In the genomic region with DNA sequence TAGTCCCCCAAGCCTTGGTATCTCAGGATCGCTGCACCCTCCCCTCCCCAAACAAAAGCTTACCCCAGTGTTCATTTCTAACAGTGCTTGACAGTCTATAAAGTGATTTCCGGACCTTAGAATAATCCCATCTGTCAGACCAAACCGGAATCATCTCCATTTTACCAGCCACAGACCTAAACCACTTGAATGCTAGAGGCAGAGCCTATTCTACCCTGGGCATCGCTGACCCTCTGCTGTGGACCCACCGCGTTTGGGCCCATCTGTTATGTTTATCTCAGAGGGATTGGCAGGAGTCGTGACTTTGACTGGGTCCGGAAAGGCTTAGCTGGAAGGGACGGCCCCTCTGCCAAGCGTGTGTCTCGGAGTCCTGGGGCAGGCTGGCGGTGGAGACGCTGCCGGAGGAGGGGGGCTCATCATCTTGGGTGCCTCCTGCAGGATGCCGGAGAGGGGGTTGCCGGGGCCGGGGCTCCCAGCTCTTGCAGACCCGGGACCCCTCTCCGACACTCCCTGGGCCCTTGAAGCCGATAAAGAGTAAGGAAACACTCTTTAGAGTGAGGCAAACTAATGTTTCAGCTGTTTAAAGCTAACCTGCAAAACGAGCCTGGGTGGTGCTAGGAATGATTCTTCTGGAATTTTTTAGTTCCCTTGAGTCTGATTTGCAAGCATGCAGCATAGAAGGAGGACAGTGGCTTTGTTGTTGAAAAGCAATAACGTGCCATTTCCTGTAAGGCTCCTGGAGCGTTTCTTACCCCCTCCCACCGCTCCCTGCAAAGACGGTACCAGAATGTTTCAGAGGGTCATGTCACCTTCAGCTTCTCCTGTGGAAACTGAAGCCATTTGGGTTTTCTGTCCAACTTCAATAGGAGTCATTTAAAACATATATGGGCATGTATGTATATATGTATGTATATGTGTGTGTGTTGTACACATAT, we compare ENCODE assay signal across 8 cellular contexts. TPM values are rescaled to one million over a fixed set of nuclear protein-coding genes. Genes with fewer than 3 reads are reported as not detected.
DNase-seq lines count a peak whose midpoint lies in the region; ATAC-seq and TF ChIP-seq lines count a peak whose summit lies in the region.

No MANE protein-coding gene starts in this region.

- peaks cover 2% of the 10 kb centered on the region for H3K36me3 Mint-ChIP-seq in osteocyte (ENCODE audit: unreplicated experiment)

- H3K4me3 Mint-ChIP-seq in osteocyte (ENCODE audit: unreplicated experiment), result peak overlapping the region; percentile 78

- BruUV-seq in HCT116 (replicated peaks; lab: Mats Ljungman, UMichigan), result TSS peak; percentile 36

- H2AFZ ChIP-seq in HCT116 (ENCODE audit: low read depth, low read length, poor library complexity, severe bottlenecking), result no peak overlapping the region

- ATAC-seq in HCT116, result no peak
- ATAC-seq in HG03469 (IDR thresholded peaks at IDR 0.05; ENCODE audit: unreplicated experiment), result no peak
- no peak for ATAC-seq in GM19324 (IDR thresholded peaks at IDR 0.05; ENCODE audit: low FRiP score, unreplicated experiment)
- no peak for ATAC-seq in HG03439 (IDR thresholded peaks at IDR 0.05; ENCODE audit: unreplicated experiment)

- no peaks in the 10 kb centered on the region for H3K9me3 ChIP-seq in HCT116 (ENCODE audit: control insufficient read depth in 1 of 2, insufficient read depth in 1 of 2, low read depth in 1 of 2, low read length in 2 of 2)
- no peaks in the 10 kb centered on the region for H3K9me3 ChIP-seq in esophagus squamous epithelium

- 1 to 5% methylated on average over 9 to 10 of the region's 25 CpGs for WGBS in esophagus squamous epithelium, 2 donors

- no peaks in the 10 kb centered on the region for H3K36me3 ChIP-seq in HCT116 (ENCODE audit: control insufficient read depth in 1 of 2, insufficient read depth in 2 of 2, low read length in 2 of 2)
- no peaks in the 10 kb centered on the region for H3K36me3 ChIP-seq in esophagus squamous epithelium

- H3K4me2 ChIP-seq in HCT116 (ENCODE audit: low read length), result peak overlapping the region; percentile 85

- RAD21 ChIA-PET in HCT116 (lab: Charles Lee; ENCODE audit: low non-redundant PET in 1 of 2, low total read pairs in 2 of 2, uncharacterized antibody in 2 of 2, unreplicated experiment in 2 of 2), result interaction anchor here in 1 of 2 experiments (0.6 kb wide), 1 partner anchor 702 kb away, joined by 3 read pairs; no protein-coding TSS in a partner anchor

- POLR2A ChIA-PET in HCT116 (lab: Charles Lee), result no interaction called here

- H3K27ac Mint-ChIP-seq in osteocyte (ENCODE audit: unreplicated experiment), result peak overlapping the region; percentile 35

- H3K9ac ChIP-seq in HCT116 (ENCODE audit: low read length), result no peak overlapping the region

- no peak overlapping the region for H3K27ac ChIP-seq in HCT116 (ENCODE audit: low read depth, low read length)
- peak overlapping the region; percentile 26 to 94 (median 82) for H3K27ac ChIP-seq in esophagus squamous epithelium

- TF ChIP-seq CTCF in HCT116 (IDR thresholded peaks at IDR 0.05 in 2 of 3, conservative IDR thresholded peaks at IDR 0.05 in 1 of 3; ENCODE audit: borderline replicate concordance in 1 of 3, insufficient read depth in 1 of 3, low read depth in 2 of 3, low read length in 2 of 3) (no peak), esophagus squamous epithelium (IDR thresholded peaks at IDR 0.05) (no peak), osteocyte (IDR thresholded peaks at IDR 0.05) (no peak)

- H3K27me3 Mint-ChIP-seq in osteocyte (ENCODE audit: unreplicated experiment), result no peaks in the 10 kb centered on the region

- DNase-seq in AG08396 (ENCODE audit: low spot score), result peak; percentile 36
- no peak for DNase-seq in HCT116 (ENCODE audit: low read depth, low spot score)
- DNase-seq in activated CD4-positive, alpha-beta T cell treated with anti-CD3 and anti-CD28 coated beads, Interleukin-2, amount 50 U/mL, for 1 hour, result peak; percentile 5
- no peak for DNase-seq in esophagus squamous epithelium (lab: John Stamatoyannopoulos, UW)
- DNase-seq in osteocyte (ENCODE audit: extremely low spot score, unreplicated experiment), result no peak

- CTCF ChIA-PET in HCT116 (lab: Charles Lee), result no interaction called here

- peak overlapping the region; percentile 64 to 66 for H3K4me3 ChIP-seq in HCT116 (replicated peaks in 1 of 2; ENCODE audit: low read depth in 1 of 2, low read length in 2 of 2)
- H3K4me3 ChIP-seq in esophagus squamous epithelium, result peak overlapping the region; percentile 59 to 93 (median 76)

- no peaks in the 10 kb centered on the region for H3K9me3 Mint-ChIP-seq in osteocyte (ENCODE audit: unreplicated experiment)

- H3K4me1 ChIP-seq in HCT116 (ENCODE audit: control insufficient read depth in 1 of 2, insufficient read depth in 2 of 2, low read length in 2 of 2), result peaks cover 20 to 32% of the 10 kb centered on the region in 2 experiments
- H3K4me1 ChIP-seq in esophagus squamous epithelium, result peaks cover 16 to 70% (median 24%) of the 10 kb centered on the region in 3 donors

- H4K20me1 ChIP-seq in HCT116 (ENCODE audit: insufficient read depth), result no peaks in the 10 kb centered on the region

- no peaks in the 10 kb centered on the region for H3K27me3 ChIP-seq in HCT116 (ENCODE audit: insufficient read depth, low read length)
- no peaks in the 10 kb centered on the region for H3K27me3 ChIP-seq in esophagus squamous epithelium

- TF ChIP-seq POLR2A in HCT116 (IDR thresholded peaks at IDR 0.05; ENCODE audit: borderline replicate concordance, extremely low read depth, insufficient read depth, insufficient read length) (no peak), esophagus squamous epithelium (IDR thresholded peaks at IDR 0.05) (no peak)

- peaks cover 19% of the 10 kb centered on the region for H3K4me1 Mint-ChIP-seq in osteocyte (ENCODE audit: unreplicated experiment)

- no peaks in the 10 kb centered on the region for H3K9me2 ChIP-seq in HCT116 (ENCODE audit: insufficient read depth)

- H3K79me2 ChIP-seq in HCT116 (ENCODE audit: insufficient read depth, low read length), result no peaks in the 10 kb centered on the region

- intact Hi-C loops in HCT116 (cut with micrococcal nuclease), result no loop called here
- intact Hi-C loops in esophagus squamous epithelium (cut with DNase I), result no loop called here

- no peak for TF ChIP-seq RAD21 in HCT116 (IDR thresholded peaks at IDR 0.05; ENCODE audit: low read depth)

TF ChIP-seq in HCT116, 20 proteins besides CTCF, POLR2A, EP300 and RAD21:
- TF ChIP-seq JUND (IDR thresholded peaks at IDR 0.05) (no peak), ZFX (IDR thresholded peaks at IDR 0.05) (no peak)
- TF ChIP-seq, protein P1, sequence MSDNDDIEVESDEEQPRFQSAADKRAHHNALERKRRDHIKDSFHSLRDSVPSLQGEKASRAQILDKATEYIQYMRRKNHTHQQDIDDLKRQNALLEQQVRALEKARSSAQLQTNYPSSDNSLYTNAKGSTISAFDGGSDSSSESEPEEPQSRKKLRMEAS (IDR thresholded peaks at IDR 0.05), result no peak

RNA-seq across cellular contexts. Expression of a gene that starts 1.3 kb away (rescaled TPM):
- total RNA-seq in HCT116 (2021; ENCODE audit: unreplicated experiment) (10.2 TPM), esophagus squamous epithelium (1 to 10 TPM; 1.7 to 3.8 (median 3.3) TPM), osteocyte (10.0 and 10.6 TPM in 2 replicates)
- polyA plus RNA-seq in HCT116 (2012), result 8.2 and 8.6 TPM in 2 replicates

RNA-seq across cellular contexts. Expression of a gene that starts 31.7 kb away (rescaled TPM):
- total RNA-seq in HCT116 (2021; ENCODE audit: unreplicated experiment) (34.7 TPM), esophagus squamous epithelium (10 to 100 TPM; 28.3 to 32.0 (median 28.7) TPM), osteocyte (26.9 and 27.0 TPM in 2 replicates)
- 27.0 and 27.2 TPM in 2 replicates for polyA plus RNA-seq in HCT116 (2012)

RNA-seq across cellular contexts. Expression of a gene that starts 31.8 kb away (rescaled TPM):
- 82.4 TPM for total RNA-seq in HCT116 (2021; ENCODE audit: unreplicated experiment)
- 36.5 and 40.8 TPM in 2 replicates for polyA plus RNA-seq in HCT116 (2012)
- 10 to 100 TPM; 16.7 to 36.2 (median 21.5) TPM for total RNA-seq in esophagus squamous epithelium
- 77.6 and 81.8 TPM in 2 replicates for total RNA-seq in osteocyte

Comparison
In these comparisons a context has a peak if more than half of its experiments do, and no peak if none do; other contexts are left out.
1. DNase-seq: peak in AG08396 (single experiment) and activated CD4-positive, alpha-beta T cell treated with anti-CD3 and anti-CD28 coated beads, Interleukin-2, amount 50 U/mL, for 1 hour (single experiment); none in HCT116 (single experiment), esophagus squamous epithelium (single experiment) and osteocyte (single experiment).